In the genomic region with DNA sequence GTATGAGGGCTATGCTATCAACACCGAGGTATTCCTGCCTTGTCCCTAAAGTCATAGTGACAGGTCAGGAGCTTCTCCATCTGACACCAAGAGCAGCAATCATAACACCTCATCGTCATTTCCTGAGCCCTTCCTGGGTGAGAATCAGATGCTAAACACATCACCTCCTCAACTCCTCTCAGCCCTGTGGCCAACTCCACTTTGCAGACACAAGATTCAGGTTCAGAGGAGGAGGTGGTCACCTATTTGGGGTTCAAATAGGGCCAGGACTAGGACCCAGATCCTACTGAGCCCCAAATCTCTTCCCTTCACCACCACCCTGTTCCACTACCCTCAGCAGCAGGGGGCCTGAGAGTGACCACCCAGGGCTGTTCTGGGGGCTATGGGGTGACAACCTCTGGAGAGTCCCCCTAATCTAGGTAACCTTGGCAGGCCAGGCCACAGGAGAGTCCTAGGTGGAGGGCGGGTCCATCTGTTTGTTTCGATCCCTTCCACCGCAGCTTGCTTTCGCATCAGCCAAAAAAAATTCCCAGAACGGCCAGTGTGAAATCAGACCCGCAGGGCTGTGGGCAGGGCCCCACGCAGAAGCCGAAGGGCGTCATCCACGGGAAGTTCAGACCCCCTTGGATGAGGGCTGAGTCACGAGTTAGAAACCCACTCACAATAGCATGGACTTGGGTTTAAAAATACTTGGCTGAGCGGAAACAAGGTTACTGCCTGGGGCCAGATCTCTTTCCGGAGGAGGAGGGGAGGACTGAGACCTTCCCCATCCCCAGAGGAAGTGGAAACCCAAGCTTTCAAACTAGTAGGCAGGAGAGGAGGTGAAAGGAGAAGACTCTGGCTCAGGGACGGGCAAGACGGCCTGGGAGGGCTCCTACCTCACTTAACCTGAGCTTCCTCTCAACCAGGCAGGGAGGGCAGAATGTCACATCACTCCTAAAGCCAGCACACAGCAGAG, we compare ENCODE assay signal across 9 cellular contexts. TPM values are rescaled to one million over a fixed set of nuclear protein-coding genes. Genes with fewer than 3 reads are reported as not detected.
DNase-seq lines count a peak whose midpoint lies in the region; ATAC-seq, FAIRE-seq and TF ChIP-seq lines count a peak whose summit lies in the region.
"Had no signal": no experiment of that assay in that cellular context is flagged by ENCODE, and none has a peak within 500 bp of the region (broad histone marks: within the 10 kb centered on the region; RNA-seq: fewer than 3 reads in every experiment).

No MANE protein-coding gene starts in this region.

- ATAC-seq in HG02840 (IDR thresholded peaks at IDR 0.05; ENCODE audit: low FRiP score, unreplicated experiment), result peak; percentile 30
- ATAC-seq in GM12878, result peak; percentile 49
- no peak for ATAC-seq in thoracic aorta (ENCODE audit: insufficient number of reproducible peaks, low FRiP score, low read depth)

- 0 out of 2 replicates have a peak overlapping the region, but pooled peaks have one; percentile 2 for H3K4me3 ChIP-seq in SJSA1
- H3K4me3 ChIP-seq in GM12878, result peak overlapping the region; percentile 61
- H3K4me3 ChIP-seq in liver (ENCODE audit: low read depth in 1 of 3, low read length in 3 of 3), result no peak overlapping the region
- peak overlapping the region; percentile 32 for H3K4me3 ChIP-seq in thoracic aorta

- H3K4me1 ChIP-seq in SJSA1 (replicated peaks) (peaks cover 41% of the 10 kb centered on the region), GM12878 (ENCODE audit: control insufficient read depth, insufficient read depth, low read length) (peaks cover 78% of the 10 kb centered on the region), liver (ENCODE audit: control insufficient read depth in 4 of 4, insufficient read depth in 4 of 4, low read length in 3 of 4) (peaks cover 0 to 7% (median 3%) of the 10 kb centered on the region in 4 donors), thoracic aorta (ENCODE audit: control insufficient read depth in 1 of 2, low read depth in 2 of 2) (peaks cover 0 to 6% of the 10 kb centered on the region in 2 donors)

- peak; percentile 94 for FAIRE-seq in GM12892 (lab: Jason Lieb, UNC)
- peak; percentile 38 for FAIRE-seq in GM12878 (lab: Jason Lieb, UNC)

- intact Hi-C loops in GM12878 (cut with micrococcal nuclease; ENCODE audit: unreplicated experiment), result loop anchor here (1.0 to 2.0 kb wide), 2 partner anchors 29 to 65 kb away; no protein-coding TSS in a partner anchor

- peak overlapping the region; percentile 65 for H3K27ac ChIP-seq in SJSA1
- peak overlapping the region; percentile 96 for H3K27ac ChIP-seq in GM12878 (ENCODE audit: control insufficient read depth, insufficient read depth)
- peak overlapping the region; percentile 55 to 64 for H3K27ac ChIP-seq in liver (ENCODE audit: low read depth in 1 of 2, low read length in 2 of 2)
- H3K27ac ChIP-seq in thoracic aorta, result peak overlapping the region in 1 of 2 donors; percentile 1

- no peak for TF ChIP-seq CTCF in GM12878 (IDR thresholded peaks at IDR 0.05 in 2 of 3, conservative IDR thresholded peaks at IDR 0.05 in 1 of 3; ENCODE audit: control insufficient read depth in 2 of 3, extremely low read depth in 1 of 3, insufficient read depth in 1 of 3, low read depth in 3 of 3, low read length in 3 of 3)
- TF ChIP-seq CTCF in liver (IDR thresholded peaks at IDR 0.05; ENCODE audit: low read depth, low read length, missing input control), result no peak
- no peak for TF ChIP-seq CTCF in thoracic aorta (IDR thresholded peaks at IDR 0.05)

- DNase-seq in GM12892 (ENCODE audit: insufficient read length) (peak; percentile 61), SJSA1 (ENCODE audit: low read depth in 1 of 2, low spot score in 2 of 2) (peak; percentile 82 to 87), GM12878 (ENCODE audit: low read depth, low spot score) (peak; percentile 71), thoracic aorta (ENCODE audit: low spot score) (no peak), SHP77 (lab: John Stamatoyannopoulos, UW) (no peak), COLO668 (lab: John Stamatoyannopoulos, UW; ENCODE audit: unreplicated experiment) (no peak)

- in situ Hi-C loops in GM12878 (cut with MboI), result loop anchor here (5.0 kb wide), 1 partner anchor 67 kb away; no protein-coding TSS in a partner anchor

- H3K9me3 ChIP-seq in SJSA1 (replicated peaks) (no peaks in the 10 kb centered on the region), GM12878 (replicated peaks; ENCODE audit: control insufficient read depth, insufficient read depth, low read length) (no peaks in the 10 kb centered on the region; the same call in 2 of the 3 replicates), liver (ENCODE audit: control insufficient read depth in 4 of 4, low read length in 3 of 4) (no peaks in the 10 kb centered on the region), thoracic aorta (no peaks in the 10 kb centered on the region)

- H2AFZ ChIP-seq in GM12878 (ENCODE audit: control insufficient read depth, low read depth, low read length), result peak overlapping the region; percentile 19; the same call in 1 of the 2 replicates

- TF ChIP-seq RAD21 in GM12878 (IDR thresholded peaks at IDR 0.05; ENCODE audit: insufficient read depth, low read depth, low read length) (no peak), liver (IDR thresholded peaks at IDR 0.05) (peak in 1 of 2 donors; percentile 19)

- RAD21 ChIA-PET in GM12878 (lab: Charles Lee; ENCODE audit: unreplicated experiment), result interaction anchor here (0.8 to 9.9 kb wide), 9 partner anchors 7 to 172 kb away, joined by 3 to 158 read pairs (median 4); a partner anchor contains a TSS

- H3K36me3 ChIP-seq in SJSA1 (peaks cover 33% of the 10 kb centered on the region), GM12878 (ENCODE audit: control insufficient read depth in 2 of 2, insufficient read depth in 2 of 2, low read length in 1 of 2) (peaks cover 1 to 14% of the 10 kb centered on the region in 2 experiments), liver (ENCODE audit: control insufficient read depth in 4 of 4, insufficient read depth in 3 of 4, low read depth in 1 of 4, low read length in 3 of 4) (no peaks in the 10 kb centered on the region), thoracic aorta (peaks cover 3% of the 10 kb centered on the region)

- POLR2A ChIA-PET in GM12878 (lab: Charles Lee), result interaction anchor here (0.5 to 2.0 kb wide), 8 partner anchors 8 to 68 kb away, joined by 3 to 12 read pairs (median 5); a partner anchor contains a TSS

- no peaks in the 10 kb centered on the region for H4K20me1 ChIP-seq in GM12878 (ENCODE audit: control insufficient read depth, insufficient read depth)

- H3K9ac ChIP-seq in GM12878 (ENCODE audit: control insufficient read depth, insufficient read depth, low read length), result peak overlapping the region; percentile 84
- H3K9ac ChIP-seq in liver (ENCODE audit: low read depth in 1 of 2, low read length in 2 of 2), result no peak overlapping the region

- WGBS in GM12878 (ENCODE audit: insufficient coverage, insufficient replicate concordance, low lambda C conversion rate, missing lambda C conversion rate), result 1% methylated on average over 17 of the region's 17 CpGs
- 57% methylated on average over 17 of the region's 17 CpGs for WGBS in liver

- H3K79me2 ChIP-seq in GM12878 (ENCODE audit: control insufficient read depth, insufficient read depth, low read length), result peaks cover 95% of the 10 kb centered on the region

- peak; percentile 21 to 65; a peak in 3 of 4 replicates for TF ChIP-seq EP300 in GM12878 (IDR thresholded peaks at IDR 0.05; ENCODE audit: borderline replicate concordance in 1 of 2, control insufficient read depth in 1 of 2, low read depth in 2 of 2, low read length in 2 of 2)

- SMC1A ChIA-PET in GM12878 (lab: Charles Lee; ENCODE audit: uncharacterized antibody, unreplicated experiment), result interaction anchor here (0.9 to 3.5 kb wide), 11 partner anchors 8 to 120 kb away, joined by 3 to 19 read pairs (median 6); no protein-coding TSS in a partner anchor

- CTCF ChIA-PET in GM12878 (lab: Yijun Ruan, JAX), result interaction anchor here (0.6 to 2.0 kb wide), 7 partner anchors 8 to 73 kb away, joined by 3 to 9 read pairs (median 5); a partner anchor contains a TSS

- H3K27me3 ChIP-seq in SJSA1 (replicated peaks) (no peaks in the 10 kb centered on the region), GM12878 (replicated peaks in 1 of 2; ENCODE audit: control insufficient read depth in 2 of 2, insufficient read depth in 2 of 2, low read length in 1 of 2) (no peaks in the 10 kb centered on the region), liver (ENCODE audit: control insufficient read depth in 4 of 4, insufficient read depth in 4 of 4, low read length in 3 of 4) (no peaks in the 10 kb centered on the region), thoracic aorta (replicated peaks; ENCODE audit: insufficient read depth) (no peaks in the 10 kb centered on the region)

- TF ChIP-seq POLR2A in GM12892 (IDR thresholded peaks at IDR 0.05; ENCODE audit: low read depth, low read length) (peak; percentile 85), GM12878 (IDR thresholded peaks at IDR 0.05; ENCODE audit: low read depth, low read length) (peak; percentile 70)

- H3K4me2 ChIP-seq in GM12878 (ENCODE audit: control insufficient read depth, insufficient read depth), result peak overlapping the region; percentile 100

- BruUV-seq in GM12878 (replicated peaks; lab: Mats Ljungman, UMichigan), result TSS peak; percentile 15

RNA-seq across cellular contexts. Expression of a gene that starts 8.7 kb away (rescaled TPM):
- 30.6 TPM for polyA plus RNA-seq in GM12892 (2012; ENCODE audit: missing spikeins)
- 27.0 and 45.9 TPM in 2 replicates for total RNA-seq in SJSA1 (2014; rRNA removed; shearing (Covaris generic))
- 217 and 221 TPM in 2 replicates for total RNA-seq in GM12878 (2013; cell fraction: nucleolus; rRNA removed)
- total RNA-seq in GM12878 (2014; rRNA removed) (55.8 and 57.4 TPM in 2 replicates), GM12878 (2014; rRNA removed; fragmentation: Illumina TruSeq; extraction: Trizol) (46.1 and 46.9 TPM in 2 replicates), GM12878 (2021) (75.4 and 96.4 TPM in 2 replicates), liver (10 to 100 TPM; 11.5 to 21.7 TPM), thoracic aorta (10 to 100 TPM; 25.6 to 39.2 TPM)
- polyA plus RNA-seq in GM12878 (2011; ENCODE audit: low read depth), result 28.9 TPM
- polyA plus RNA-seq in GM12878 (2011; rRNA removed) (21.1 and 41.8 TPM in 2 replicates), GM12878 (2014; fragmentation: Illumina TruSeq; extraction: Trizol) (33.6 and 53.2 TPM in 2 replicates), GM12878 (2014; fragmentation: Nextera tagmentation; extraction: Ambion mirVana) (10 to 100 TPM; 14.2 to 20.4 TPM), GM12878 (2014; rRNA removed) (48.1 and 53.0 TPM in 2 replicates), GM12878 (2016; fragmentation: Nextera tagmentation; extraction: Ambion mirVana) (10 to 100 TPM; 54.9 to 55.3 TPM), liver (1 to 10 TPM; 2.8 to 3.9 TPM)
- polyA plus RNA-seq in GM12878 (2011; cell fraction: cytosol; rRNA removed), result 45.3 and 48.2 TPM in 2 replicates
- polyA plus RNA-seq in GM12878 (2011; cell fraction: nucleus; rRNA removed), result 80.4 and 105 TPM in 2 replicates
- polyA plus RNA-seq in GM12878 (2012), result 49.9 and 55.9 TPM in 2 replicates
- polyA minus RNA-seq in GM12878 (2011; rRNA and poly(A)+ RNA removed), result 68.4 and 96.0 TPM in 2 replicates
- polyA minus RNA-seq in GM12878 (2011; cell fraction: cytosol; rRNA and poly(A)+ RNA removed), result 35.1 and 36.6 TPM in 2 replicates
- 53.1 and 106 TPM in 2 replicates for polyA minus RNA-seq in GM12878 (2011; cell fraction: nucleus; rRNA and poly(A)+ RNA removed)

RNA-seq across cellular contexts. Expression of a gene that starts 14.7 kb away (rescaled TPM):
- polyA plus RNA-seq in GM12892 (2012; ENCODE audit: missing spikeins), result not detected
- not detected in 2 replicates for total RNA-seq in SJSA1 (2014; rRNA removed; shearing (Covaris generic))
- total RNA-seq in GM12878 (2013; cell fraction: nucleolus; rRNA removed), result not detected in 2 replicates
- total RNA-seq in GM12878 (2014; rRNA removed) (not detected in 2 replicates), GM12878 (2014; rRNA removed; fragmentation: Illumina TruSeq; extraction: Trizol) (not detected in 2 replicates), GM12878 (2021) (not detected in 2 replicates), liver (not detected), thoracic aorta (not detected)
- polyA plus RNA-seq in GM12878 (2011; ENCODE audit: low read depth), result not detected
- polyA plus RNA-seq in GM12878 (2011; rRNA removed) (not detected in 2 replicates), GM12878 (2014; fragmentation: Illumina TruSeq; extraction: Trizol) (not detected in 2 replicates), GM12878 (2014; fragmentation: Nextera tagmentation; extraction: Ambion mirVana) (not detected), GM12878 (2014; rRNA removed) (not detected in 2 replicates), GM12878 (2016; fragmentation: Nextera tagmentation; extraction: Ambion mirVana) (under 1 TPM in 1 of 2 experiments, not detected in 1; 0.73 TPM), liver (not detected)
- polyA plus RNA-seq in GM12878 (2011; cell fraction: cytosol; rRNA removed), result not detected in 2 replicates
- polyA plus RNA-seq in GM12878 (2011; cell fraction: nucleus; rRNA removed), result not detected in 2 replicates
- polyA plus RNA-seq in GM12878 (2012), result not detected in 2 replicates
- polyA minus RNA-seq in GM12878 (2011; rRNA and poly(A)+ RNA removed), result not detected in 2 replicates
- not detected in 2 replicates for polyA minus RNA-seq in GM12878 (2011; cell fraction: cytosol; rRNA and poly(A)+ RNA removed)
- not detected in 2 replicates for polyA minus RNA-seq in GM12878 (2011; cell fraction: nucleus; rRNA and poly(A)+ RNA removed)
- total RNA-seq: pulmonary artery endothelial cell had no signal

Comparison
In these comparisons a context has a peak if more than half of its experiments do, and no peak if none do; other contexts are left out.
1. DNase-seq: peak in GM12892 (single experiment), SJSA1 (2 of 2) and GM12878 (single experiment); none in thoracic aorta (single experiment), SHP77 (0 of 2) and COLO668 (single experiment).
2. H3K4me3 ChIP-seq: peak in SJSA1 (single experiment), GM12878 (single experiment) and thoracic aorta (single experiment); none in liver (0 of 3).